Comparison of ENCODE assay signal across 8 cellular contexts in the genomic region with DNA sequence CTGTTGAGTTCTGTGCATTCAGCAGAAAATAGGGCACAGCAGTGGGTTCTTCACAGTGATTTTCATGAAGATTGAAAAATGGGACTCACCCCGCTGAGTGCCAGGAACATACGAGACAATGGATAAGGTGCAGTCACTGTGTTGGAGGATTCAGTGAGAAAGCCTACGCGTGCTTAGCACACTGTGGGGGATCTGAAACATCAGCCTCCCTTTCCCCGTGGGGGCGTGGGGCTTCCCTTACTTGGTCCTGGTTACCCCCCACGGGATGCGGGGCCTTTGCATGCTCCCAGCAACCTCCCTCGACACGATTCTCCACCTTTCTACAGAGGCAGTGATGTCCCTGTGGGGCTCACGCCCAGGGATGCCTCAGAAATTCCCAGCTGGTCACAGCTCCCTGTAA.
"Had no signal": no experiment of that assay in that cellular context is flagged by ENCODE, and none has a peak within 500 bp of the region (broad histone marks: within the 10 kb centered on the region; RNA-seq: fewer than 3 reads in every experiment).

No MANE protein-coding gene starts in this region.

- DNase-seq: GDM1, GF-D8 had no signal

- H3K4me3 ChIP-seq: GM12878 had no signal

- ATAC-seq: GM12878 had no signal

- FAIRE-seq: G401.6, GM12878, GM12891, GM12892, GM18507, GM19239 had no signal
